9 cellular contexts compared by ENCODE assay signal in genomic region chr12:11798856-11799530, GRCh38.
DNase-seq lines count a peak whose midpoint lies in the region; ATAC-seq and TF ChIP-seq lines count a peak whose summit lies in the region.
"Had no signal": no experiment of that assay in that cellular context is flagged by ENCODE, and none has a peak within 500 bp of the region (broad histone marks: within the 10 kb centered on the region; RNA-seq: fewer than 3 reads in every experiment).

No MANE protein-coding gene starts in this region.

- DNase-seq in CD8-positive, alpha-beta T cell, result no peak
- peak; percentile 95 for DNase-seq in amniotic epithelial cell (ENCODE audit: low read depth)
- peak; percentile 87 to 99 for DNase-seq in lung microvascular endothelial cell (ENCODE audit: low read depth in 2 of 2)
- no peak for DNase-seq in DMS53 treated with DMSO at 0.1 percent for 48 hours (lab: John Stamatoyannopoulos, UW; ENCODE audit: unreplicated experiment)
- DNase-seq in germinal center (ENCODE audit: low spot score), result no peak
- no peak for DNase-seq in middle frontal gyrus (ENCODE audit: extremely low spot score, low spot score)
- DNase-seq: NCI-H1048 had no signal

- peak overlapping the region; percentile 7 for H3K27ac Mint-ChIP-seq in CD8-positive, alpha-beta T cell

- no peaks in the 10 kb centered on the region for H3K9me3 ChIP-seq in CD8-positive, alpha-beta T cell (ENCODE audit: low read length)
- no peaks in the 10 kb centered on the region for H3K9me3 ChIP-seq in Loucy (ENCODE audit: insufficient read depth, low read depth, low read length)

- no peaks in the 10 kb centered on the region for H3K27me3 ChIP-seq in CD8-positive, alpha-beta T cell (ENCODE audit: insufficient read depth, low read length)
- H3K27me3 ChIP-seq in Loucy (ENCODE audit: insufficient read depth, low read length, poor library complexity, severe bottlenecking), result no peaks in the 10 kb centered on the region

- H3K36me3 Mint-ChIP-seq in CD8-positive, alpha-beta T cell, result no peaks in the 10 kb centered on the region

- intact Hi-C loops in CD8-positive, alpha-beta T cell (cut with DNase I, micrococcal nuclease), result no loop called here

- POLR2A ChIA-PET in CD8-positive, alpha-beta T cell (lab: Charles Lee), result no interaction called here

- peaks cover 85% of the 10 kb centered on the region for H3K79me2 ChIP-seq in Loucy (ENCODE audit: insufficient read depth, low read length)

- H3K27ac ChIP-seq in CD8-positive, alpha-beta T cell (ENCODE audit: low read depth, low read length), result no peak overlapping the region

- peaks cover 11% of the 10 kb centered on the region for H3K4me1 ChIP-seq in CD8-positive, alpha-beta T cell (ENCODE audit: insufficient read depth, low read length)
- H3K4me1 ChIP-seq in Loucy (ENCODE audit: insufficient read depth, low read length, poor library complexity, severe bottlenecking), result peaks cover 88% of the 10 kb centered on the region

- H3K4me3 Mint-ChIP-seq in CD8-positive, alpha-beta T cell, result no peak overlapping the region

- no peaks in the 10 kb centered on the region for H3K9me2 ChIP-seq in Loucy (replicated peaks; ENCODE audit: low read depth, low read length)

- no peaks in the 10 kb centered on the region for H3K36me3 ChIP-seq in CD8-positive, alpha-beta T cell (ENCODE audit: insufficient read depth, low read length)
- H3K36me3 ChIP-seq in Loucy (ENCODE audit: insufficient read depth, low read length), result peaks cover under 1% of the 10 kb centered on the region; the same call in 1 of the 2 replicates

- peaks cover 37% of the 10 kb centered on the region for H3K4me1 Mint-ChIP-seq in CD8-positive, alpha-beta T cell (ENCODE audit: low read depth)

- H3K27me3 Mint-ChIP-seq in CD8-positive, alpha-beta T cell (ENCODE audit: low read depth), result no peaks in the 10 kb centered on the region

- peak overlapping the region; percentile 84 for H3K4me2 ChIP-seq in Loucy (ENCODE audit: low read depth, low read length, poor library complexity, severe bottlenecking)

- peak overlapping the region; percentile 96 for H3K9ac ChIP-seq in Loucy (ENCODE audit: low read depth, low read length, poor library complexity, severe bottlenecking)

- no peak for ATAC-seq in CD8-positive, alpha-beta T cell
- ATAC-seq in HG02885 (IDR thresholded peaks at IDR 0.05; ENCODE audit: poor library complexity, unreplicated experiment), result no peak

- H3K4me3 ChIP-seq in CD8-positive, alpha-beta T cell (ENCODE audit: low read depth, low read length), result no peak overlapping the region
- peak overlapping the region; percentile 61 for H3K4me3 ChIP-seq in Loucy (ENCODE audit: low read length, poor library complexity, severe bottlenecking)

- no peaks in the 10 kb centered on the region for H3K9me3 Mint-ChIP-seq in CD8-positive, alpha-beta T cell

- H3F3A ChIP-seq in Loucy (ENCODE audit: low read depth), result peaks cover 23% of the 10 kb centered on the region

- CTCF ChIA-PET in CD8-positive, alpha-beta T cell (lab: Charles Lee), result interaction anchor here (0.6 kb wide), 1 partner anchor 209 kb away, joined by 3 read pairs; no protein-coding TSS in a partner anchor

- no peaks in the 10 kb centered on the region for H4K20me1 ChIP-seq in Loucy (ENCODE audit: insufficient read depth, low read length, poor library complexity, severe bottlenecking)

- no peak overlapping the region for H2AFZ ChIP-seq in Loucy (ENCODE audit: low read length)

- no peak for TF ChIP-seq CTCF in CD8-positive, alpha-beta T cell (IDR thresholded peaks at IDR 0.05)
- TF ChIP-seq CTCF in Loucy (conservative IDR thresholded peaks at IDR 0.05; ENCODE audit: low read length), result no peak

Comparison
In these comparisons a context has a peak if more than half of its experiments do, and no peak if none do; other contexts are left out.
1. DNase-seq: peak in amniotic epithelial cell (single experiment) and lung microvascular endothelial cell (2 of 2); none in CD8-positive, alpha-beta T cell (0 of 7), DMS53 treated with DMSO at 0.1 percent for 48 hours (single experiment), germinal center (single experiment) and middle frontal gyrus (single experiment).